ENCODE assay signal across 15 cellular contexts in the genomic region with DNA sequence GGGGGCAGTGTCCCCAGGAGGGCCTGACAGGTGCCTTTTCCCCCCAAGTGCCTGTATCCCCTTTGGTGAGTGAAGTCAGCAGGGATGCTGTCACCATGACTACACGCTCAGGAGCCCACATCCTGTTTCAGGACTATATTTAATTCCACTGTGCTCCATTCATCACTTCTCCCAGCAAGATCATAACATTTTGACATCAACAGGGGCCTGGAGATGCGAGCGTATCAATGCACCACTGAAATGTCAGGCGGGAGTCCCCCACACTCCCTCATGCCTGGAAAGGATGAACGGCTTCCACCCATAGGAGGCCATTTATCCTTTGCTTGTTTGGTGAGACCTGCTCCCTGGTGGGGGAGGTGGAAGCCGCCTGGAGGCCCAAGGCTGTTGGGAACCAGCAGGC.
DNase-seq lines count a peak whose midpoint lies in the region; ATAC-seq lines count a peak whose summit lies in the region.
"Had no signal": no experiment of that assay in that cellular context is flagged by ENCODE, and none has a peak within 500 bp of the region (broad histone marks: within the 10 kb centered on the region; RNA-seq: fewer than 3 reads in every experiment).

No MANE protein-coding gene starts in this region.

- H3K27ac Mint-ChIP-seq in activated CD4-positive, alpha-beta memory T cell treated with anti-CD3 and anti-CD28 coated beads for 36 hours = no peak overlapping the region
- no peak overlapping the region for H3K27ac Mint-ChIP-seq in activated CD4-positive, alpha-beta memory T cell treated with anti-CD3 and anti-CD28 coated beads, Interleukin-2, amount 10 ng/mL, durations not matched to agents 7 days and 5 days
- H3K27ac Mint-ChIP-seq: CD4-positive, alpha-beta T cell; T-cell had no signal

- peak; percentile 9 for DNase-seq in activated CD4-positive, alpha-beta memory T cell treated with anti-CD3 and anti-CD28 coated beads for 36 hours
- no peak for DNase-seq in activated CD4-positive, alpha-beta memory T cell treated with anti-CD3 and anti-CD28 coated beads, Interleukin-2, amount 10 ng/mL, durations not matched to agents 7 days and 5 days
- DNase-seq in COLO668 (lab: John Stamatoyannopoulos, UW; ENCODE audit: unreplicated experiment) = peak; percentile 50
- DNase-seq in NCI-H2081 (lab: John Stamatoyannopoulos, UW) = peak; percentile 46 to 84
- peak; percentile 15 for DNase-seq in epidermal melanocyte (ENCODE audit: insufficient read length, low spot score)
- no peak for DNase-seq in NCI-H1048 (lab: John Stamatoyannopoulos, UW)
- DNase-seq: ACHN; AML-193; CD4-positive, alpha-beta T cell; NCI-H226; Peyer's patch; Right ventricle myocardium superior; T-cell had no signal

- H3K9me3 Mint-ChIP-seq in activated CD4-positive, alpha-beta memory T cell treated with anti-CD3 and anti-CD28 coated beads for 36 hours = no peaks in the 10 kb centered on the region
- no peaks in the 10 kb centered on the region for H3K9me3 Mint-ChIP-seq in activated CD4-positive, alpha-beta memory T cell treated with anti-CD3 and anti-CD28 coated beads, Interleukin-2, amount 10 ng/mL, durations not matched to agents 7 days and 5 days
- H3K9me3 Mint-ChIP-seq: CD4-positive, alpha-beta T cell; T-cell had no signal

- CTCF ChIA-PET in activated CD4-positive, alpha-beta memory T cell treated with anti-CD3 and anti-CD28 coated beads for 36 hours (lab: Charles Lee) = no interaction called here
- CTCF ChIA-PET in activated CD4-positive, alpha-beta memory T cell treated with anti-CD3 and anti-CD28 coated beads, Interleukin-2, amount 10 ng/mL, durations not matched to agents 7 days and 5 days (lab: Charles Lee) = no interaction called here

- intact Hi-C loops in activated CD4-positive, alpha-beta memory T cell treated with anti-CD3 and anti-CD28 coated beads for 36 hours (cut with micrococcal nuclease) = no loop called here

- no peak for ATAC-seq in HG03342 (IDR thresholded peaks at IDR 0.05; ENCODE audit: unreplicated experiment)
- no peak for ATAC-seq in HG03095 (IDR thresholded peaks at IDR 0.05; ENCODE audit: unreplicated experiment)
- ATAC-seq: T-cell had no signal

- POLR2A ChIA-PET in activated CD4-positive, alpha-beta memory T cell treated with anti-CD3 and anti-CD28 coated beads for 36 hours (lab: Charles Lee) = no interaction called here
- POLR2A ChIA-PET in activated CD4-positive, alpha-beta memory T cell treated with anti-CD3 and anti-CD28 coated beads, Interleukin-2, amount 10 ng/mL, durations not matched to agents 7 days and 5 days (lab: Charles Lee) = no interaction called here

- no peak overlapping the region for H3K4me3 Mint-ChIP-seq in activated CD4-positive, alpha-beta memory T cell treated with anti-CD3 and anti-CD28 coated beads for 36 hours
- no peak overlapping the region for H3K4me3 Mint-ChIP-seq in activated CD4-positive, alpha-beta memory T cell treated with anti-CD3 and anti-CD28 coated beads, Interleukin-2, amount 10 ng/mL, durations not matched to agents 7 days and 5 days
- H3K4me3 Mint-ChIP-seq: CD4-positive, alpha-beta T cell; T-cell had no signal

- H3K4me1 Mint-ChIP-seq in activated CD4-positive, alpha-beta memory T cell treated with anti-CD3 and anti-CD28 coated beads for 36 hours (ENCODE audit: low read depth) = no peaks in the 10 kb centered on the region
- H3K4me1 Mint-ChIP-seq in activated CD4-positive, alpha-beta memory T cell treated with anti-CD3 and anti-CD28 coated beads, Interleukin-2, amount 10 ng/mL, durations not matched to agents 7 days and 5 days = no peaks in the 10 kb centered on the region
- H3K4me1 Mint-ChIP-seq: T-cell had no signal

- no peaks in the 10 kb centered on the region for H3K36me3 Mint-ChIP-seq in activated CD4-positive, alpha-beta memory T cell treated with anti-CD3 and anti-CD28 coated beads for 36 hours
- H3K36me3 Mint-ChIP-seq in activated CD4-positive, alpha-beta memory T cell treated with anti-CD3 and anti-CD28 coated beads, Interleukin-2, amount 10 ng/mL, durations not matched to agents 7 days and 5 days (ENCODE audit: low read depth) = no peaks in the 10 kb centered on the region
- H3K36me3 Mint-ChIP-seq: T-cell had no signal

- H3K27me3 Mint-ChIP-seq in activated CD4-positive, alpha-beta memory T cell treated with anti-CD3 and anti-CD28 coated beads for 36 hours = peaks cover 19% of the 10 kb centered on the region
- peaks cover 23% of the 10 kb centered on the region for H3K27me3 Mint-ChIP-seq in activated CD4-positive, alpha-beta memory T cell treated with anti-CD3 and anti-CD28 coated beads, Interleukin-2, amount 10 ng/mL, durations not matched to agents 7 days and 5 days

Comparison
In these comparisons a context has a peak if more than half of its experiments do, and no peak if none do; other contexts are left out.
1. DNase-seq: peak in activated CD4-positive, alpha-beta memory T cell treated with anti-CD3 and anti-CD28 coated beads for 36 hours (single experiment), COLO668 (single experiment), NCI-H2081 (2 of 2) and epidermal melanocyte (single experiment); none in activated CD4-positive, alpha-beta memory T cell treated with anti-CD3 and anti-CD28 coated beads, Interleukin-2, amount 10 ng/mL, durations not matched to agents 7 days and 5 days (single experiment) and NCI-H1048 (single experiment).